1 cellular context compared by ENCODE assay signal in genomic region chr22:46894081-46894671, GRCh38.
TF ChIP-seq lines count a peak whose summit lies in the region.

No MANE protein-coding gene starts in this region.

TF ChIP-seq in WTC11, 78 proteins besides CTCF, POLR2A, EP300 and RAD21 (continued from another document):
- TF ChIP-seq ZNF281 (CRISPR knock-in tag; IDR thresholded peaks at IDR 0.05), result no peak
